In genomic region chr1:53114581-53115400, GRCh38 we compare ENCODE assay signal across 22 cellular contexts. TPM values are rescaled to one million over a fixed set of nuclear protein-coding genes. Genes with fewer than 3 reads are reported as not detected.
"Had no signal": no experiment of that assay in that cellular context is flagged by ENCODE, and none has a peak within 500 bp of the region (broad histone marks: within the 10 kb centered on the region; RNA-seq: fewer than 3 reads in every experiment).

No MANE protein-coding gene starts in this region.

- H3K9me3 ChIP-seq: neutrophil had no signal

- DNase-seq: activated CD4-positive, alpha-beta T cell treated with anti-CD3 and anti-CD28 coated beads, Interleukin-2, amount 10 ng/mL, durations not matched to agents 24 days and 14 days; activated CD8-positive, alpha-beta T cell treated with anti-CD3 and anti-CD28 coated beads for 36 hours; activated naive CD4-positive, alpha-beta T cell; activated naive CD8-positive, alpha-beta T cell treated with anti-CD3 and anti-CD28 coated beads for 36 hours; activated T-cell treated with anti-CD3 and anti-CD28 coated beads, Interleukin-2, amount 50 U/mL, for 1 hour; dorsolateral prefrontal cortex; hypothalamus; islet precursor cell; left colon; midbrain; naive B cell; stimulated activated CD4-positive, alpha-beta T cell treated with anti-CD3 and anti-CD28 coated beads, Interleukin-2, amount 100 ng/mL, for 48 hours had no signal

- H3K4me3 Mint-ChIP-seq: activated CD4-positive, alpha-beta T cell treated with anti-CD3 and anti-CD28 coated beads, Interleukin-2, amount 10 ng/mL, durations not matched to agents 24 days and 14 days; activated CD8-positive, alpha-beta T cell treated with anti-CD3 and anti-CD28 coated beads for 36 hours; activated naive CD8-positive, alpha-beta T cell treated with anti-CD3 and anti-CD28 coated beads for 36 hours; activated T-helper 17 cell treated with anti-CD3 and anti-CD28 coated beads, Interleukin-2, amount 50 U/mL, for 72 hours; brain; T-helper 2 cell treated with Interferon-gamma antibody and Interleukin-4, amounts not matched to agents 5 μg/mL and 100 μg/mL, for 36 hours had no signal

- H3K27me3 Mint-ChIP-seq: activated CD4-positive, alpha-beta T cell treated with anti-CD3 and anti-CD28 coated beads, Interleukin-2, amount 10 ng/mL, durations not matched to agents 24 days and 14 days; activated CD8-positive, alpha-beta T cell treated with anti-CD3 and anti-CD28 coated beads for 36 hours; activated T-helper 17 cell treated with anti-CD3 and anti-CD28 coated beads, Interleukin-2, amount 50 U/mL, for 72 hours had no signal

- ATAC-seq: activated CD8-positive, alpha-beta T cell treated with anti-CD3 and anti-CD28 coated beads for 36 hours; activated T-helper 17 cell treated with anti-CD3 and anti-CD28 coated beads, Interleukin-2, amount 50 U/mL, for 72 hours had no signal

- H3K9me3 Mint-ChIP-seq: activated CD4-positive, alpha-beta T cell treated with anti-CD3 and anti-CD28 coated beads, Interleukin-2, amount 10 ng/mL, durations not matched to agents 24 days and 14 days; activated CD8-positive, alpha-beta T cell treated with anti-CD3 and anti-CD28 coated beads for 36 hours; activated T-helper 17 cell treated with anti-CD3 and anti-CD28 coated beads, Interleukin-2, amount 50 U/mL, for 72 hours; T-helper 2 cell treated with Interferon-gamma antibody and Interleukin-4, amounts not matched to agents 5 μg/mL and 100 μg/mL, for 36 hours had no signal

- H3K27ac Mint-ChIP-seq: activated CD4-positive, alpha-beta T cell treated with anti-CD3 and anti-CD28 coated beads, Interleukin-2, amount 10 ng/mL, durations not matched to agents 24 days and 14 days; activated CD8-positive, alpha-beta T cell treated with anti-CD3 and anti-CD28 coated beads for 36 hours; activated naive CD8-positive, alpha-beta T cell treated with anti-CD3 and anti-CD28 coated beads for 36 hours; activated T-helper 17 cell treated with anti-CD3 and anti-CD28 coated beads, Interleukin-2, amount 50 U/mL, for 72 hours; brain; naive B cell; T-helper 2 cell treated with Interferon-gamma antibody and Interleukin-4, amounts not matched to agents 5 μg/mL and 100 μg/mL, for 36 hours had no signal

- H3K4me3 ChIP-seq: dorsolateral prefrontal cortex, lung, skin epidermis, thoracic aorta had no signal

- H3K36me3 Mint-ChIP-seq: activated naive CD8-positive, alpha-beta T cell treated with anti-CD3 and anti-CD28 coated beads for 36 hours; brain; naive B cell had no signal

- H3K4me1 Mint-ChIP-seq: naive B cell had no signal

- H3K36me3 ChIP-seq: neutrophil, thoracic aorta had no signal

- H3K27ac ChIP-seq: dorsolateral prefrontal cortex, neutrophil, thoracic aorta had no signal

RNA-seq across cellular contexts. Expression of gene SLC1A7, which starts 27.6 kb away (rescaled TPM):
- total RNA-seq: activated CD4-positive, alpha-beta T cell treated with anti-CD3 and anti-CD28 coated beads, Interleukin-2, amount 10 ng/mL, durations not matched to agents 24 days and 14 days; activated CD8-positive, alpha-beta T cell treated with anti-CD3 and anti-CD28 coated beads for 36 hours; activated naive CD8-positive, alpha-beta T cell treated with anti-CD3 and anti-CD28 coated beads for 36 hours; activated T-helper 17 cell treated with anti-CD3 and anti-CD28 coated beads, Interleukin-2, amount 50 U/mL, for 72 hours; glomerular endothelial cell; renal cortical epithelial cell; ureter had no signal

RNA-seq across cellular contexts. Expression of gene PODN, which starts 52.8 kb away (rescaled TPM):
- total RNA-seq: activated CD4-positive, alpha-beta T cell treated with anti-CD3 and anti-CD28 coated beads, Interleukin-2, amount 10 ng/mL, durations not matched to agents 24 days and 14 days; activated CD8-positive, alpha-beta T cell treated with anti-CD3 and anti-CD28 coated beads for 36 hours; activated naive CD8-positive, alpha-beta T cell treated with anti-CD3 and anti-CD28 coated beads for 36 hours; activated T-helper 17 cell treated with anti-CD3 and anti-CD28 coated beads, Interleukin-2, amount 50 U/mL, for 72 hours had no signal
